Comparison of ENCODE assay signal across 1 cellular context in genomic region chr13:112679381-112679780, GRCh38.
TF ChIP-seq lines count a peak whose summit lies in the region.

No MANE protein-coding gene starts in this region.

TF ChIP-seq in H1, 55 proteins besides CTCF, POLR2A, EP300 and RAD21 (continued from another document):
- TF ChIP-seq, protein P1, sequence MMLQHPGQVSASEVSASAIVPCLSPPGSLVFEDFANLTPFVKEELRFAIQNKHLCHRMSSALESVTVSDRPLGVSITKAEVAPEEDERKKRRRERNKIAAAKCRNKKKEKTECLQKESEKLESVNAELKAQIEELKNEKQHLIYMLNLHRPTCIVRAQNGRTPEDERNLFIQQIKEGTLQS (IDR thresholded peaks at IDR 0.05; ENCODE audit: insufficient read depth, low read depth, low read length) = no peak
- no peak for TF ChIP-seq HDAC6 (IDR thresholded peaks at IDR 0.05; ENCODE audit: low read depth, low read length)
- no peak for TF ChIP-seq TCF12 (IDR thresholded peaks at IDR 0.05; ENCODE audit: low read depth, low read length)
- no peak for TF ChIP-seq EZH2 (IDR thresholded peaks at IDR 0.05; ENCODE audit: low read depth, low read length, severe bottlenecking)
- TF ChIP-seq KDM5A (IDR thresholded peaks at IDR 0.05; ENCODE audit: low read length) = no peak
- no peak for TF ChIP-seq SP2 (IDR thresholded peaks at IDR 0.05; ENCODE audit: low read length)
- no peak for TF ChIP-seq JUN (IDR thresholded peaks at IDR 0.05; ENCODE audit: low read depth, low read length)
- no peak for TF ChIP-seq POU5F1 (IDR thresholded peaks at IDR 0.05; ENCODE audit: low read depth, low read length)
- no peak for TF ChIP-seq CHD1 (IDR thresholded peaks at IDR 0.05; ENCODE audit: low read depth, low read length)
- TF ChIP-seq RXRA (IDR thresholded peaks at IDR 0.05; ENCODE audit: insufficient read depth, low read depth, low read length) = no peak
- no peak for TF ChIP-seq CREB1 (IDR thresholded peaks at IDR 0.05)
- no peak for TF ChIP-seq FOSL1 (IDR thresholded peaks at IDR 0.05; ENCODE audit: insufficient read depth, low read depth, low read length)
- no peak for TF ChIP-seq CBX5 (IDR thresholded peaks at IDR 0.05; ENCODE audit: low read depth, low read length)
- no peak for TF ChIP-seq TAF1 (IDR thresholded peaks at IDR 0.05; ENCODE audit: low read depth, low read length)
- no peak for TF ChIP-seq SP1 (IDR thresholded peaks at IDR 0.05; ENCODE audit: low read depth, low read length)
- no peak for TF ChIP-seq KDM1A (IDR thresholded peaks at IDR 0.05; ENCODE audit: borderline replicate concordance, low read length)
- TF ChIP-seq GABPA (IDR thresholded peaks at IDR 0.05; ENCODE audit: borderline replicate concordance, insufficient read depth, low read length) = no peak
TF ChIP-seq in H1: peak in this region for 0.
